ENCODE assay signal across 23 cellular contexts in the genomic region with DNA sequence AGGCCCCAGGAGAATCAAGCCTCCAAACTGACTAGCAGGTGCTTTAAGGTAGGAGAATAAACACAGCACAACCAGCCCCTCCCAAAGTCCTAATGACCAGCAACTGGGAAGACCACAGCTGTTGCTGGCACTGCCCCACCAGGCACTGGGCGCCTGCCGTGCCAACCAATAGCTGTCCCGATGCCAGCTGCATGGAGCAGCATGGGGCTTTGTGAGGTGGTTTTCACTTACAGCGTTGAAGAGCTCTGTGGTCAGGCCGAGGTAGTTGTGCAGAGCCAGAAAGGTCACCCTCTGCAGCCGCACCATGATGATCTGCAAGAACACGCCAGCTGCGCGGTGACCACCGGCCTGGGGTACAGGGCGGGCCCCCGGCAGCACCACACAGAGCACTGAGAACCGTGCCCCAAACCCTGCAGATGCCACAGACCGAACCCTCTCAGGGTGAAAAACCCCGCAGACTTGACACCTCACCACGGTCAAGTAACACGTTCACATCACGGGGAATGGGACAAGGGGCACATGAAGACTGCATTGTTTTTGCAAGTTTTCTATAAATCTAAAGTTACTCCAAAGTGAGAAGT. TPM values are rescaled to one million over a fixed set of nuclear protein-coding genes. Genes with fewer than 3 reads are reported as not detected.
DNase-seq lines count a peak whose midpoint lies in the region; ATAC-seq and TF ChIP-seq lines count a peak whose summit lies in the region.
"Had no signal": no experiment of that assay in that cellular context is flagged by ENCODE, and none has a peak within 500 bp of the region (broad histone marks: within the 10 kb centered on the region; RNA-seq: fewer than 3 reads in every experiment).

No MANE protein-coding gene starts in this region.

- intact Hi-C loops in upper lobe of right lung (cut with DNase I), result loop anchor here (10.0 kb wide), 1 partner anchor 237 kb away; no protein-coding TSS in a partner anchor
- intact Hi-C loops in cardiac septum (cut with DNase I), result no loop called here

- H3K27ac ChIP-seq in upper lobe of right lung, result no peak overlapping the region
- H3K27ac ChIP-seq: C4-2B, GM23248 had no signal

- no peak overlapping the region for H3K4me3 ChIP-seq in upper lobe of right lung
- H3K4me3 ChIP-seq: GM23248 had no signal

- no peak for TF ChIP-seq CTCF in upper lobe of right lung (IDR thresholded peaks at IDR 0.05)

- no peaks in the 10 kb centered on the region for H3K27me3 ChIP-seq in upper lobe of right lung

- no peaks in the 10 kb centered on the region for H3K4me1 ChIP-seq in upper lobe of right lung

- no peaks in the 10 kb centered on the region for H3K9me3 ChIP-seq in upper lobe of right lung

- peak; percentile 60 for DNase-seq in NCI-H2029 (lab: John Stamatoyannopoulos, UW)
- DNase-seq in NCI-H2196 treated with DMSO at 0.1 percent for 48 hours (lab: John Stamatoyannopoulos, UW; ENCODE audit: unreplicated experiment), result peak; percentile 34
- peak; percentile 43 for DNase-seq in islet precursor cell
- no peak for DNase-seq in upper lobe of right lung
- no peak for DNase-seq in NCI-H187 (lab: John Stamatoyannopoulos, UW)
- DNase-seq in cardiac septum (ENCODE audit: low spot score), result no peak
- DNase-seq: AML-193, DND-41, GM23248, IMR-90, NCI-H1105 treated with DMSO at 0.1 percent for 48 hours, NCI-H1930, NCI-H510A, NCI-H82, PC-3, RPMI8226, SIG-M5, T-helper 1 cell had no signal

- H3K36me3 ChIP-seq in upper lobe of right lung, result peaks cover 3% of the 10 kb centered on the region

- ATAC-seq in upper lobe of right lung (peak; percentile 26), GM18868 (IDR thresholded peaks at IDR 0.05; ENCODE audit: unreplicated experiment) (no peak)
- ATAC-seq: HCT116, PC-3, SK-N-SH treated with all-trans-retinoic acid at 6 μM for 48 hours had no signal

RNA-seq across cellular contexts. Expression of a gene that starts 28.7 kb away (rescaled TPM):
- 13.7 TPM for total RNA-seq in upper lobe of right lung
- 8.1 TPM for total RNA-seq in cardiac septum
- total RNA-seq: G401 had no signal

RNA-seq across cellular contexts. Expression of a gene that starts 30.2 kb away (rescaled TPM):
- total RNA-seq in upper lobe of right lung (41.6 TPM), cardiac septum (184 TPM)

RNA-seq across cellular contexts. Expression of a gene that starts 57.2 kb away (rescaled TPM):
- 30.2 TPM for total RNA-seq in upper lobe of right lung
- 21.2 TPM for total RNA-seq in cardiac septum

Comparison
In these comparisons a context has a peak if more than half of its experiments do, and no peak if none do; other contexts are left out.
1. DNase-seq: peak in NCI-H2029 (single experiment), NCI-H2196 treated with DMSO at 0.1 percent for 48 hours (single experiment) and islet precursor cell (single experiment); none in upper lobe of right lung (single experiment), NCI-H187 (0 of 2) and cardiac septum (single experiment).